10 cellular contexts compared by ENCODE assay signal in genomic region chr10:68992721-68993440, GRCh38. TPM values are rescaled to one million over a fixed set of nuclear protein-coding genes. Genes with fewer than 3 reads are reported as not detected.
DNase-seq lines count a peak whose midpoint lies in the region; ATAC-seq and TF ChIP-seq lines count a peak whose summit lies in the region.
"Had no signal": no experiment of that assay in that cellular context is flagged by ENCODE, and none has a peak within 500 bp of the region (broad histone marks: within the 10 kb centered on the region; RNA-seq: fewer than 3 reads in every experiment).

No MANE protein-coding gene starts in this region.

- H3K36me3 Mint-ChIP-seq in activated CD8-positive, alpha-beta T cell treated with anti-CD3 and anti-CD28 coated beads, Interleukin-2, amount 10 ng/mL, durations not matched to agents 7 days and 5 days (ENCODE audit: low read depth): peaks cover 18% of the 10 kb centered on the region

- peak overlapping the region; percentile 2 for H3K27ac Mint-ChIP-seq in activated CD8-positive, alpha-beta T cell treated with anti-CD3 and anti-CD28 coated beads, Interleukin-2, amount 10 ng/mL, durations not matched to agents 7 days and 5 days

- no peak for ATAC-seq in activated CD8-positive, alpha-beta T cell treated with anti-CD3 and anti-CD28 coated beads, Interleukin-2, amount 10 ng/mL, durations not matched to agents 7 days and 5 days
- ATAC-seq in Right ventricle myocardium superior (ENCODE audit: poor library complexity): peak; percentile 24
- ATAC-seq in gastrocnemius medialis: peak; percentile 39 to 45

- intact Hi-C loops in Right ventricle myocardium superior (cut with DNase I): no loop called here
- intact Hi-C loops in gastrocnemius medialis (cut with DNase I; ENCODE audit: low total_unique reads): no loop called here

- no peak overlapping the region for H3K4me3 Mint-ChIP-seq in activated CD8-positive, alpha-beta T cell treated with anti-CD3 and anti-CD28 coated beads, Interleukin-2, amount 10 ng/mL, durations not matched to agents 7 days and 5 days

- H3K9me3 Mint-ChIP-seq in activated CD8-positive, alpha-beta T cell treated with anti-CD3 and anti-CD28 coated beads, Interleukin-2, amount 10 ng/mL, durations not matched to agents 7 days and 5 days (ENCODE audit: insufficient read depth): no peaks in the 10 kb centered on the region

- H3K36me3 ChIP-seq in gastrocnemius medialis: no peaks in the 10 kb centered on the region
- no peaks in the 10 kb centered on the region for H3K36me3 ChIP-seq in effector memory CD4-positive, alpha-beta T cell (ENCODE audit: control insufficient read depth, insufficient read depth, low read length)

- H3K27ac ChIP-seq in gastrocnemius medialis: peak overlapping the region; percentile 53 to 72 (median 63)
- H3K27ac ChIP-seq in effector memory CD4-positive, alpha-beta T cell (ENCODE audit: insufficient read depth, low read length, poor library complexity, severe bottlenecking): no peak overlapping the region

- in situ Hi-C loops in gastrocnemius medialis (cut with MboI; ENCODE audit: low sequenced_read_pairs in 4 of 4): loop anchor here in 3 of 4 donors (5.0 to 25.0 kb wide), 4 partner anchors 99 to 419 kb away; partner anchors contain the start of gene TACR2 (in 1 of the 3)

- TF ChIP-seq POLR2A in gastrocnemius medialis (IDR thresholded peaks at IDR 0.05): no peak

- H3K9me3 ChIP-seq in gastrocnemius medialis: no peaks in the 10 kb centered on the region
- H3K9me3 ChIP-seq in effector memory CD4-positive, alpha-beta T cell (ENCODE audit: control insufficient read depth, low read length): no peaks in the 10 kb centered on the region

- no peak for TF ChIP-seq CTCF in gastrocnemius medialis (IDR thresholded peaks at IDR 0.05 in 4 of 5, conservative IDR thresholded peaks at IDR 0.05 in 1 of 5)

- CTCF ChIA-PET in activated CD8-positive, alpha-beta T cell treated with anti-CD3 and anti-CD28 coated beads, Interleukin-2, amount 10 ng/mL, durations not matched to agents 7 days and 5 days (lab: Charles Lee): interaction anchor here (0.9 to 4.6 kb wide), 3 partner anchors 9 to 101 kb away, joined by 5 to 17 read pairs (median 6); no protein-coding TSS in a partner anchor

- no peak overlapping the region for H3K4me3 ChIP-seq in gastrocnemius medialis
- no peak overlapping the region for H3K4me3 ChIP-seq in effector memory CD4-positive, alpha-beta T cell (ENCODE audit: insufficient read depth, low read depth, low read length, poor library complexity, severe bottlenecking)

- H3K27me3 Mint-ChIP-seq in activated CD8-positive, alpha-beta T cell treated with anti-CD3 and anti-CD28 coated beads, Interleukin-2, amount 10 ng/mL, durations not matched to agents 7 days and 5 days (ENCODE audit: low read depth): no peaks in the 10 kb centered on the region

- peaks cover 47 to 62% of the 10 kb centered on the region in 2 donors for H3K4me1 ChIP-seq in gastrocnemius medialis
- peaks cover 20% of the 10 kb centered on the region for H3K4me1 ChIP-seq in effector memory CD4-positive, alpha-beta T cell (ENCODE audit: control insufficient read depth, insufficient read depth, low read length, poor library complexity, severe bottlenecking)

- POLR2A ChIA-PET in activated CD8-positive, alpha-beta T cell treated with anti-CD3 and anti-CD28 coated beads, Interleukin-2, amount 10 ng/mL, durations not matched to agents 7 days and 5 days (lab: Charles Lee): no interaction called here

- peak; percentile 92 for DNase-seq in EL
- DNase-seq in activated CD8-positive, alpha-beta T cell treated with anti-CD3 and anti-CD28 coated beads, Interleukin-2, amount 10 ng/mL, durations not matched to agents 7 days and 5 days: no peak
- peak; percentile 61 for DNase-seq in Right ventricle myocardium superior
- peak; percentile 32 to 55 for DNase-seq in gastrocnemius medialis
- no peak for DNase-seq in effector memory CD4-positive, alpha-beta T cell
- DNase-seq in retina: no peak
- DNase-seq in NCI-H345 (lab: John Stamatoyannopoulos, UW): no peak
- no peak for DNase-seq in NCI-H446 (lab: John Stamatoyannopoulos, UW)
- DNase-seq: islet precursor cell, NCI-H2171 treated with DMSO at 0.1 percent for 48 hours had no signal

- peaks cover 52% of the 10 kb centered on the region for H3K4me1 Mint-ChIP-seq in activated CD8-positive, alpha-beta T cell treated with anti-CD3 and anti-CD28 coated beads, Interleukin-2, amount 10 ng/mL, durations not matched to agents 7 days and 5 days (ENCODE audit: low read depth)

- H3K27me3 ChIP-seq in gastrocnemius medialis: no peaks in the 10 kb centered on the region
- no peaks in the 10 kb centered on the region for H3K27me3 ChIP-seq in effector memory CD4-positive, alpha-beta T cell (replicated peaks; ENCODE audit: control insufficient read depth, insufficient read depth, low read length, poor library complexity, severe bottlenecking)

RNA-seq across cellular contexts. Expression of gene KIFBP, which starts 4.3 kb away (rescaled TPM):
- 10 to 100 TPM; 13.7 to 16.5 TPM for total RNA-seq in activated CD8-positive, alpha-beta T cell treated with anti-CD3 and anti-CD28 coated beads, Interleukin-2, amount 10 ng/mL, durations not matched to agents 7 days and 5 days
- total RNA-seq in Right ventricle myocardium superior (46.0 TPM), gastrocnemius medialis (10 to 100 TPM; 24.0 to 41.3 (median 33.9) TPM)

RNA-seq across cellular contexts. Expression of gene DDX21, which starts 36.9 kb away (rescaled TPM):
- 10 to 100 TPM; 94.7 to 94.9 TPM for total RNA-seq in activated CD8-positive, alpha-beta T cell treated with anti-CD3 and anti-CD28 coated beads, Interleukin-2, amount 10 ng/mL, durations not matched to agents 7 days and 5 days
- total RNA-seq in Right ventricle myocardium superior: 18.3 TPM
- 10 to 100 TPM; 44.4 to 66.8 (median 53.7) TPM for total RNA-seq in gastrocnemius medialis

Comparison
In these comparisons a context has a peak if more than half of its experiments do, and no peak if none do; other contexts are left out.
1. DNase-seq: peak in EL (single experiment), Right ventricle myocardium superior (single experiment) and gastrocnemius medialis (2 of 2); none in activated CD8-positive, alpha-beta T cell treated with anti-CD3 and anti-CD28 coated beads, Interleukin-2, amount 10 ng/mL, durations not matched to agents 7 days and 5 days (single experiment), effector memory CD4-positive, alpha-beta T cell (0 of 3), retina (single experiment), NCI-H345 (single experiment) and NCI-H446 (0 of 2).